16 cellular contexts compared by ENCODE assay signal in genomic region chr2:86628091-86628522, GRCh38. TPM values are rescaled to one million over a fixed set of nuclear protein-coding genes. Genes with fewer than 3 reads are reported as not detected.
DNase-seq lines count a peak whose midpoint lies in the region; ATAC-seq, FAIRE-seq and TF ChIP-seq lines count a peak whose summit lies in the region.
"Had no signal": no experiment of that assay in that cellular context is flagged by ENCODE, and none has a peak within 500 bp of the region (broad histone marks: within the 10 kb centered on the region; RNA-seq: fewer than 3 reads in every experiment).

No MANE protein-coding gene starts in this region.

- H3K36me3 Mint-ChIP-seq in nephron (ENCODE audit: low read depth) (no peaks in the 10 kb centered on the region), osteocyte (ENCODE audit: unreplicated experiment) (no peaks in the 10 kb centered on the region)

- H3K9me3 ChIP-seq in GM12878 (replicated peaks; ENCODE audit: control insufficient read depth, insufficient read depth, low read length) (no peaks in the 10 kb centered on the region), heart right ventricle (no peaks in the 10 kb centered on the region), MG63 (no peaks in the 10 kb centered on the region)

- H3K4me1 Mint-ChIP-seq in nephron (peaks cover 26% of the 10 kb centered on the region), osteocyte (ENCODE audit: unreplicated experiment) (peaks cover 5% of the 10 kb centered on the region)

- peak overlapping the region; percentile 4 to 33 (median 32) for H3K27ac Mint-ChIP-seq in nephron
- H3K27ac Mint-ChIP-seq in osteocyte (ENCODE audit: unreplicated experiment): no peak overlapping the region
- H3K27ac Mint-ChIP-seq: activated CD4-positive, alpha-beta memory T cell treated with anti-CD3 and anti-CD28 coated beads, Interleukin-2, amount 10 ng/mL, durations not matched to agents 7 days and 5 days; activated T-helper 1 cell treated with anti-CD3 and anti-CD28 coated beads, Interleukin-12 subunit alpha, Interleukin-12 subunit beta, Interleukin-2, Interleukin-4 antibody, amounts not matched to agents 30 ng/mL and 10 ng/mL and 1 ng/mL, durations not matched to agents 14 hours and 24 hours and 36 hours; B cell; nephron progenitor cell had no signal

- no peak for TF ChIP-seq EP300 in GM12878 (IDR thresholded peaks at IDR 0.05; ENCODE audit: borderline replicate concordance in 1 of 2, control insufficient read depth in 1 of 2, low read depth in 2 of 2, low read length in 2 of 2)

- no peaks in the 10 kb centered on the region for H3K9me3 Mint-ChIP-seq in nephron
- H3K9me3 Mint-ChIP-seq in osteocyte (ENCODE audit: unreplicated experiment): no peaks in the 10 kb centered on the region
- H3K9me3 Mint-ChIP-seq: activated CD4-positive, alpha-beta memory T cell treated with anti-CD3 and anti-CD28 coated beads, Interleukin-2, amount 10 ng/mL, durations not matched to agents 7 days and 5 days; activated T-helper 1 cell treated with anti-CD3 and anti-CD28 coated beads, Interleukin-12 subunit alpha, Interleukin-12 subunit beta, Interleukin-2, Interleukin-4 antibody, amounts not matched to agents 30 ng/mL and 10 ng/mL and 1 ng/mL, durations not matched to agents 14 hours and 24 hours and 36 hours; nephron progenitor cell had no signal

- peak overlapping the region; percentile 22; the same call in 1 of the 2 replicates for H3K4me2 ChIP-seq in GM12878 (ENCODE audit: control insufficient read depth, insufficient read depth)

- H3K79me2 ChIP-seq in GM12878 (ENCODE audit: control insufficient read depth, insufficient read depth, low read length): no peaks in the 10 kb centered on the region

- ATAC-seq in GM21529 (IDR thresholded peaks at IDR 0.05; ENCODE audit: unreplicated experiment): peak; percentile 25
- peak; percentile 5; the same call in 2 of the 3 replicates for ATAC-seq in GM12878
- no peak for ATAC-seq in heart right ventricle

- RAD21 ChIA-PET in GM12878 (lab: Charles Lee; ENCODE audit: unreplicated experiment): no interaction called here

- POLR2A ChIA-PET in GM12878 (lab: Charles Lee): no interaction called here

- in situ Hi-C loops in GM13977 (cut with MboI; ENCODE audit: low pct_unique_long_range_greater_than_20kb, low sequenced_read_pairs, unreplicated experiment) (no loop called here), GM12878 (cut with MboI) (no loop called here)

- no peaks in the 10 kb centered on the region for H3K27me3 ChIP-seq in GM12878 (replicated peaks in 1 of 2; ENCODE audit: control insufficient read depth in 2 of 2, insufficient read depth in 2 of 2, low read length in 1 of 2)
- H3K27me3 ChIP-seq in heart right ventricle: no peaks in the 10 kb centered on the region
- no peaks in the 10 kb centered on the region for H3K27me3 ChIP-seq in MG63
- H3K27me3 ChIP-seq: cardiac muscle cell had no signal

- H3K4me1 ChIP-seq in GM12878 (ENCODE audit: control insufficient read depth, insufficient read depth, low read length) (no peaks in the 10 kb centered on the region; the same call in 1 of the 2 replicates), heart right ventricle (peaks cover 0 to 25% (median 5%) of the 10 kb centered on the region in 9 donors)

- H3K36me3 ChIP-seq in GM12878 (ENCODE audit: control insufficient read depth in 2 of 2, insufficient read depth in 2 of 2, low read length in 1 of 2): no peaks in the 10 kb centered on the region
- no peaks in the 10 kb centered on the region for H3K36me3 ChIP-seq in heart right ventricle
- no peaks in the 10 kb centered on the region for H3K36me3 ChIP-seq in MG63
- H3K36me3 ChIP-seq: cardiac muscle cell had no signal

- no TSS peak for BruUV-seq in GM12878 (replicated peaks; lab: Mats Ljungman, UMichigan)

- H2AFZ ChIP-seq in GM12878 (ENCODE audit: control insufficient read depth, low read depth, low read length): no peak overlapping the region

- no peak for TF ChIP-seq POLR2A in GM12878 (IDR thresholded peaks at IDR 0.05; ENCODE audit: low read depth, low read length)

- FAIRE-seq in GM12878 (lab: Jason Lieb, UNC): no peak

- no peaks in the 10 kb centered on the region for H4K20me1 ChIP-seq in GM12878 (ENCODE audit: control insufficient read depth, insufficient read depth)

- DNase-seq in GM13977 (ENCODE audit: low spot score) (peak; percentile 40), GM12878 (ENCODE audit: low read depth, low spot score) (peak; percentile 12), cerebellar cortex (ENCODE audit: low spot score) (no peak), osteocyte (ENCODE audit: extremely low spot score, unreplicated experiment) (no peak), heart right ventricle (no peak), MG63 (no peak)
- DNase-seq: activated CD4-positive, alpha-beta memory T cell treated with anti-CD3 and anti-CD28 coated beads, Interleukin-2, amount 10 ng/mL, durations not matched to agents 7 days and 5 days; NCI-H1105 treated with DMSO at 0.1 percent for 48 hours; NCI-H2227 treated with DMSO at 0.1 percent for 48 hours; nephron progenitor cell; stimulated activated CD4-positive, alpha-beta T cell treated with anti-CD3 and anti-CD28 coated beads, Interleukin-1b, Interleukin-23, amount 100 ng/mL, for 48 hours had no signal

- no peak overlapping the region for H3K4me3 ChIP-seq in GM12878
- H3K4me3 ChIP-seq in heart right ventricle: no peak overlapping the region
- H3K4me3 ChIP-seq in MG63: no peak overlapping the region
- H3K4me3 ChIP-seq: cardiac muscle cell had no signal

- no peak overlapping the region for H3K27ac ChIP-seq in GM12878 (ENCODE audit: control insufficient read depth, insufficient read depth)
- no peak overlapping the region for H3K27ac ChIP-seq in heart right ventricle
- H3K27ac ChIP-seq: cardiac muscle cell had no signal

- SMC1A ChIA-PET in GM12878 (lab: Charles Lee; ENCODE audit: uncharacterized antibody, unreplicated experiment): no interaction called here

- CTCF ChIA-PET in GM12878 (lab: Yijun Ruan, JAX): interaction anchor here (0.7 to 1.3 kb wide), 2 partner anchors 9 to 11 kb away, joined by 3 read pairs; no protein-coding TSS in a partner anchor

- H3K27me3 Mint-ChIP-seq in nephron (ENCODE audit: low read depth) (peaks cover 9% of the 10 kb centered on the region), osteocyte (ENCODE audit: unreplicated experiment) (peaks cover 33% of the 10 kb centered on the region)
- H3K27me3 Mint-ChIP-seq: B cell had no signal

- no peak overlapping the region for H3K9ac ChIP-seq in GM12878 (ENCODE audit: control insufficient read depth, insufficient read depth, low read length)

- TF ChIP-seq CTCF in GM13977 (IDR thresholded peaks at IDR 0.05; ENCODE audit: extremely low read depth, insufficient read depth, missing control alignments): no peak
- no peak for TF ChIP-seq CTCF in GM12878 (IDR thresholded peaks at IDR 0.05 in 2 of 3, conservative IDR thresholded peaks at IDR 0.05 in 1 of 3; ENCODE audit: control insufficient read depth in 2 of 3, extremely low read depth in 1 of 3, insufficient read depth in 1 of 3, low read depth in 3 of 3, low read length in 3 of 3)
- no peak for TF ChIP-seq CTCF in nephron (IDR thresholded peaks at IDR 0.05; ENCODE audit: unreplicated experiment in 3 of 3)
- no peak for TF ChIP-seq CTCF in osteocyte (IDR thresholded peaks at IDR 0.05)
- TF ChIP-seq CTCF in heart right ventricle (IDR thresholded peaks at IDR 0.05): no peak

- TF ChIP-seq RAD21 in GM12878 (IDR thresholded peaks at IDR 0.05; ENCODE audit: insufficient read depth, low read depth, low read length): no peak

- WGBS in GM12878 (ENCODE audit: insufficient coverage, insufficient replicate concordance, low lambda C conversion rate, missing lambda C conversion rate): 13% methylated on average over 3 of the region's 3 CpGs
- 57 to 73% methylated on average over 3 of the region's 3 CpGs for WGBS in heart right ventricle, 2 donors

- H3K4me3 Mint-ChIP-seq in nephron (no peak overlapping the region), osteocyte (ENCODE audit: unreplicated experiment) (no peak overlapping the region)
- H3K4me3 Mint-ChIP-seq: activated CD4-positive, alpha-beta memory T cell treated with anti-CD3 and anti-CD28 coated beads, Interleukin-2, amount 10 ng/mL, durations not matched to agents 7 days and 5 days; activated T-helper 1 cell treated with anti-CD3 and anti-CD28 coated beads, Interleukin-12 subunit alpha, Interleukin-12 subunit beta, Interleukin-2, Interleukin-4 antibody, amounts not matched to agents 30 ng/mL and 10 ng/mL and 1 ng/mL, durations not matched to agents 14 hours and 24 hours and 36 hours; B cell; nephron progenitor cell had no signal

- intact Hi-C loops in GM12878 (cut with micrococcal nuclease; ENCODE audit: unreplicated experiment): no loop called here
- intact Hi-C loops in heart right ventricle (cut with DNase I): loop anchor here in 3 of 10 donors (10.0 kb wide), 3 partner anchors 77 to 127 kb away; no protein-coding TSS in a partner anchor

TF ChIP-seq in GM12878, 131 proteins besides CTCF, POLR2A, EP300 and RAD21 (continues in another document):
- TF ChIP-seq MEF2A (IDR thresholded peaks at IDR 0.05; ENCODE audit: insufficient read depth, low read depth, low read length) (peak; percentile 38; the same call in 1 of the 2 replicates), NR2F1 (conservative IDR thresholded peaks at IDR 0.05) (peak; percentile 71)

RNA-seq across cellular contexts. Expression of gene RNF103, which starts 4.4 kb away (rescaled TPM):
- total RNA-seq in GM12878 (2013; cell fraction: nucleolus; rRNA removed): 56.9 and 57.0 TPM in 2 replicates
- 8.0 and 11.7 TPM in 2 replicates for total RNA-seq in GM12878 (2014; rRNA removed)
- 9.2 and 10.3 TPM in 2 replicates for total RNA-seq in GM12878 (2014; rRNA removed; fragmentation: Illumina TruSeq; extraction: Trizol)
- total RNA-seq in GM12878 (2021): 10.6 and 11.0 TPM in 2 replicates
- 8.8 TPM for polyA plus RNA-seq in GM12878 (2011; ENCODE audit: low read depth)
- polyA plus RNA-seq in GM12878 (2011; rRNA removed): 8.0 and 12.4 TPM in 2 replicates
- polyA plus RNA-seq in GM12878 (2011; cell fraction: cytosol; rRNA removed): 2.6 and 3.6 TPM in 2 replicates
- 9.2 and 9.3 TPM in 2 replicates for polyA plus RNA-seq in GM12878 (2011; cell fraction: nucleus; rRNA removed)
- polyA plus RNA-seq in GM12878 (2012): 11.7 and 14.8 TPM in 2 replicates
- polyA plus RNA-seq in GM12878 (2014; fragmentation: Illumina TruSeq; extraction: Trizol): 10.3 and 14.0 TPM in 2 replicates
- 1 to 10 TPM; 2.4 to 2.5 TPM for polyA plus RNA-seq in GM12878 (2014; fragmentation: Nextera tagmentation; extraction: Ambion mirVana)
- polyA plus RNA-seq in GM12878 (2014; rRNA removed): 6.9 and 8.9 TPM in 2 replicates
- 1 to 10 TPM; 5.2 to 5.3 TPM for polyA plus RNA-seq in GM12878 (2016; fragmentation: Nextera tagmentation; extraction: Ambion mirVana)
- 7.1 and 8.0 TPM in 2 replicates for polyA minus RNA-seq in GM12878 (2011; rRNA and poly(A)+ RNA removed)
- polyA minus RNA-seq in GM12878 (2011; cell fraction: cytosol; rRNA and poly(A)+ RNA removed): 3.1 and 3.9 TPM in 2 replicates
- 16.2 and 22.9 TPM in 2 replicates for polyA minus RNA-seq in GM12878 (2011; cell fraction: nucleus; rRNA and poly(A)+ RNA removed)
- 35.8 and 38.4 TPM in 2 replicates for total RNA-seq in osteocyte
- total RNA-seq in heart right ventricle: 10 to 100 TPM; 33.2 to 83.0 (median 59.1) TPM
- 10 to 100 TPM; 31.8 to 40.1 TPM for polyA plus RNA-seq in heart right ventricle
- total RNA-seq in MG63 (2014; rRNA removed; shearing (Covaris generic); ENCODE audit: low replicate concordance): 8.8 and 10.0 TPM in 2 replicates

Comparison
In these comparisons a context has a peak if more than half of its experiments do, and no peak if none do; other contexts are left out.
1. DNase-seq: peak in GM13977 (single experiment) and GM12878 (single experiment); none in cerebellar cortex (single experiment), osteocyte (single experiment), heart right ventricle (0 of 2) and MG63 (single experiment).
2. ATAC-seq: peak in GM21529 (single experiment) and GM12878 (single experiment); none in heart right ventricle (0 of 8).